ENCODE assay signal across 8 cellular contexts in the genomic region with DNA sequence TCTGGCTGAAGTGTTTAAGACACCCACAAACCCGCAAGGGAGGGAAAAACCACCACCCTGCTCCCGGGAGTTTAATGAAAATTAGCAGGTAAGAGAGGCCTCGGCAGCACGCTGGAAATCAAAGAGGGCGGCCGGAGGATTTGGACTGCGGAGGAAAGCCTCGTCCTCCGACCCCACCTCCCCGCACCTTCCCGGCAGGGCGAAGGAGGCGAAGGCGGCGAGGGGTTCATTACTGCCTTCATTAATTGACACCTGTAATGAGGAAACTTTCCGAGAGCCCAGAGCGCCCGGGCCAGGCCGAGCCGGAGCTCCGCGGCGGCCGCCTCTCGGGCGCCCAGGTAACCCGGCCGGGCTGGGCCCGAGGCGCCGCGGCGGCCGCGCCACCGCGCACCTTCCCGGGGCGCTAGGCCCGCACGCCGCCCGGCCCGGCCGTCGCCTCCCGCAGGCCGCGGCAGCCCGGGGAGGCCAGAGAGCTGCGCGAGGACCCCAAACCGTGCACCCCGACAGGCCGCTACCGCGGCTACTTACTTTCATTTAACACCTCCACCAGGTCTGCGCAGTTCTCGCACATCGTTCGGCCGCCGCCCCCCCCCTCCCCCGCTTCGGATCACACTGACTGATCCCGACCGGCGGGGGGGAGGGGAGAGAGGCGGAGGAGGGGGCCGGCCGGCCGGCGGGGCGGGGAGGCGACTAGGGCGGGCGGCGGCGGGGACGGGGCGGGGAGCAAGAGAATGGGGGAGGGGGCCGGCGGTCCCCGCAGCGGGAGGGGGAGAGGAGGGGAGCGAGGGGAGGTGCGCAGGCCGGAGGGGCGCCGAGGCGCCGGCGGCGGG. TPM values are rescaled to one million over a fixed set of nuclear protein-coding genes. Genes with fewer than 3 reads are reported as not detected.
DNase-seq lines count a peak whose midpoint lies in the region; ATAC-seq, FAIRE-seq and TF ChIP-seq lines count a peak whose summit lies in the region.

No MANE protein-coding gene starts in this region.

- peak overlapping the region; percentile 79 for H3K4me2 ChIP-seq in A549

- POLR2A ChIA-PET in A549 (lab: Yijun Ruan, JAX): no interaction called here
- POLR2A ChIA-PET in activated CD8-positive, alpha-beta T cell treated with anti-CD3 and anti-CD28 coated beads, Interleukin-2, amount 10 ng/mL, durations not matched to agents 7 days and 5 days (lab: Charles Lee): interaction anchor here (0.6 to 1.6 kb wide), 3 partner anchors 28 to 68 kb away, joined by 3 to 11 read pairs (median 6); a partner anchor contains a TSS

- WGBS in A549 (ENCODE audit: missing lambda C conversion rate): 1% methylated on average over 43 of the region's 94 CpGs

- H3K4me1 Mint-ChIP-seq in activated CD8-positive, alpha-beta T cell treated with anti-CD3 and anti-CD28 coated beads, Interleukin-2, amount 10 ng/mL, durations not matched to agents 7 days and 5 days (ENCODE audit: low read depth): peaks cover 33% of the 10 kb centered on the region
- peaks cover 10% of the 10 kb centered on the region for H3K4me1 Mint-ChIP-seq in memory B cell

- no peaks in the 10 kb centered on the region for H3K27me3 Mint-ChIP-seq in activated CD8-positive, alpha-beta T cell treated with anti-CD3 and anti-CD28 coated beads, Interleukin-2, amount 10 ng/mL, durations not matched to agents 7 days and 5 days (ENCODE audit: low read depth)
- no peaks in the 10 kb centered on the region for H3K27me3 Mint-ChIP-seq in memory B cell

- peak overlapping the region; percentile 72 for H3K4me3 ChIP-seq in A549

- ATAC-seq in A549 (peak; percentile 56 to 69), GM18520 (IDR thresholded peaks at IDR 0.05; ENCODE audit: unreplicated experiment) (peak; percentile 25), HG03108 (IDR thresholded peaks at IDR 0.05; ENCODE audit: unreplicated experiment) (peak; percentile 22), memory B cell (ENCODE audit: low read depth) (peak; percentile 30)
- ATAC-seq in activated CD8-positive, alpha-beta T cell treated with anti-CD3 and anti-CD28 coated beads, Interleukin-2, amount 10 ng/mL, durations not matched to agents 7 days and 5 days: peak; percentile 34

- H3K4me1 ChIP-seq in A549: peaks cover 41% of the 10 kb centered on the region

- no peaks in the 10 kb centered on the region for H3K9me3 ChIP-seq in A549

- CTCF ChIA-PET in A549 (lab: Yijun Ruan, JAX): interaction anchor here (0.6 to 1.1 kb wide), 2 partner anchors 44 to 190 kb away, joined by 3 to 4 read pairs; no protein-coding TSS in a partner anchor
- CTCF ChIA-PET in activated CD8-positive, alpha-beta T cell treated with anti-CD3 and anti-CD28 coated beads, Interleukin-2, amount 10 ng/mL, durations not matched to agents 7 days and 5 days (lab: Charles Lee): interaction anchor here (0.7 to 1.6 kb wide), 2 partner anchors 44 to 51 kb away, joined by 3 to 6 read pairs; no protein-coding TSS in a partner anchor

- TF ChIP-seq CTCF in A549 (IDR thresholded peaks at IDR 0.05): no peak

- H3K27ac Mint-ChIP-seq in activated CD8-positive, alpha-beta T cell treated with anti-CD3 and anti-CD28 coated beads, Interleukin-2, amount 10 ng/mL, durations not matched to agents 7 days and 5 days: peak overlapping the region; percentile 94
- H3K27ac Mint-ChIP-seq in memory B cell: peak overlapping the region; percentile 99

- TF ChIP-seq RAD21 in A549 (conservative IDR thresholded peaks at IDR 0.05 in 1 of 2, IDR thresholded peaks at IDR 0.05 in 1 of 2): no peak

- H3K36me3 Mint-ChIP-seq in activated CD8-positive, alpha-beta T cell treated with anti-CD3 and anti-CD28 coated beads, Interleukin-2, amount 10 ng/mL, durations not matched to agents 7 days and 5 days (ENCODE audit: low read depth): peaks cover 25% of the 10 kb centered on the region
- H3K36me3 Mint-ChIP-seq in memory B cell: no peaks in the 10 kb centered on the region

- peak overlapping the region; percentile 93 to 96 for H3K27ac ChIP-seq in A549

- no peak for TF ChIP-seq EP300 in A549 (IDR thresholded peaks at IDR 0.05)

- DNase-seq in A549 (ENCODE audit: low read depth in 1 of 2, low spot score in 1 of 2) (peak; percentile 82 to 90), NCI-H526 treated with DMSO at 0.1 percent for 48 hours (lab: John Stamatoyannopoulos, UW) (peak; percentile 77), memory B cell (ENCODE audit: low spot score in 2 of 2) (peak; percentile 58 to 65)
- peak; percentile 87 for DNase-seq in activated CD8-positive, alpha-beta T cell treated with anti-CD3 and anti-CD28 coated beads, Interleukin-2, amount 10 ng/mL, durations not matched to agents 7 days and 5 days
- peak; percentile 76 for DNase-seq in effector CD4-positive, alpha-beta T cell
- peak; percentile 70 for DNase-seq in stimulated activated CD8-positive, alpha-beta memory T cell treated with anti-CD3 and anti-CD28 coated beads, Interleukin-12 subunit alpha, Interleukin-12 subunit beta, amount 100 ng/mL, for 1 hour (ENCODE audit: low read depth)

- H3K9me3 Mint-ChIP-seq in activated CD8-positive, alpha-beta T cell treated with anti-CD3 and anti-CD28 coated beads, Interleukin-2, amount 10 ng/mL, durations not matched to agents 7 days and 5 days (ENCODE audit: insufficient read depth): no peaks in the 10 kb centered on the region
- no peaks in the 10 kb centered on the region for H3K9me3 Mint-ChIP-seq in memory B cell

- peak; percentile 19; the same call in 1 of the 2 replicates for TF ChIP-seq POLR2A in A549 (IDR thresholded peaks at IDR 0.05; ENCODE audit: low read length)

- no peak for FAIRE-seq in A549 (lab: Jason Lieb, UNC)

- peak overlapping the region; percentile 88 for H3K4me3 Mint-ChIP-seq in activated CD8-positive, alpha-beta T cell treated with anti-CD3 and anti-CD28 coated beads, Interleukin-2, amount 10 ng/mL, durations not matched to agents 7 days and 5 days
- peak overlapping the region; percentile 97 for H3K4me3 Mint-ChIP-seq in memory B cell

TF ChIP-seq in A549, 52 proteins besides CTCF, POLR2A, EP300 and RAD21:
- no peak for TF ChIP-seq TFCP2L1 (CRISPR knock-in tag; IDR thresholded peaks at IDR 0.05)
- TF ChIP-seq, protein P1, sequence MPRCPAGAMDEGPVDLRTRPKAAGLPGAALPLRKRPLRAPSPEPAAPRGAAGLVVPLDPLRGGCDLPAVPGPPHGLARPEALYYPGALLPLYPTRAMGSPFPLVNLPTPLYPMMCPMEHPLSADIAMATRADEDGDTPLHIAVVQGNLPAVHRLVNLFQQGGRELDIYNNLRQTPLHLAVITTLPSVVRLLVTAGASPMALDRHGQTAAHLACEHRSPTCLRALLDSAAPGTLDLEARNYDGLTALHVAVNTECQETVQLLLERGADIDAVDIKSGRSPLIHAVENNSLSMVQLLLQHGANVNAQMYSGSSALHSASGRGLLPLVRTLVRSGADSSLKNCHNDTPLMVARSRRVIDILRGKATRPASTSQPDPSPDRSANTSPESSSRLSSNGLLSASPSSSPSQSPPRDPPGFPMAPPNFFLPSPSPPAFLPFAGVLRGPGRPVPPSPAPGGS (IDR thresholded peaks at IDR 0.05): peak; percentile 20; the same call in 1 of the 3 replicates
- 0 out of 2 replicates have a peak, but pooled peaks have one; percentile 6 for TF ChIP-seq GATA3 (IDR thresholded peaks at IDR 0.05; ENCODE audit: borderline replicate concordance)

RNA-seq across cellular contexts. Expression of a gene that starts 0.6 kb away (rescaled TPM):
- polyA plus RNA-seq in A549 (2011; rRNA removed) (132 TPM in 2 replicates), A549 (2017; fragmentation: RNase III; extraction: RNeasy Plus Mini Kit Qiagen cat#74134 plus additional on column Dnase treatment) (47.7 to 50.7 TPM (median 48.2 TPM) in 3 replicates)
- 23.8 and 26.5 TPM in 2 replicates for polyA plus RNA-seq in A549 (2012; cell fraction: cytosol; rRNA removed)
- 35.8 and 62.6 TPM in 2 replicates for polyA plus RNA-seq in A549 (2012; cell fraction: nucleus; rRNA removed)
- 178 and 191 TPM in 2 replicates for polyA minus RNA-seq in A549 (2011; rRNA and poly(A)+ RNA removed)
- 10 to 100 TPM; 80.4 to 84.7 TPM for total RNA-seq in activated CD8-positive, alpha-beta T cell treated with anti-CD3 and anti-CD28 coated beads, Interleukin-2, amount 10 ng/mL, durations not matched to agents 7 days and 5 days

Comparison
In these comparisons a context has a peak if more than half of its experiments do, and no peak if none do; other contexts are left out.
1. Peak in every context shown above with its lines: DNase-seq, ATAC-seq, H3K4me3 ChIP-seq and H3K27ac ChIP-seq.